Comparison of ENCODE assay signal across 1 cellular context in genomic region chr9:84436386-84437114, GRCh38.
TF ChIP-seq lines count a peak whose summit lies in the region.

No MANE protein-coding gene starts in this region.

TF ChIP-seq in WTC11, 78 proteins besides CTCF, POLR2A, EP300 and RAD21 (continued from another document):
- TF ChIP-seq PRDM15 (CRISPR knock-in tag; IDR thresholded peaks at IDR 0.05): no peak
- TF ChIP-seq TEAD1 (CRISPR knock-in tag; IDR thresholded peaks at IDR 0.05): no peak
- TF ChIP-seq CREM (CRISPR knock-in tag; IDR thresholded peaks at IDR 0.05): no peak
- no peak for TF ChIP-seq CDX4 (CRISPR knock-in tag; IDR thresholded peaks at IDR 0.05; ENCODE audit: borderline replicate concordance)
- TF ChIP-seq NFATC4 (CRISPR knock-in tag; IDR thresholded peaks at IDR 0.05): no peak
- no peak for TF ChIP-seq ETV6 (CRISPR knock-in tag; IDR thresholded peaks at IDR 0.05)
